Comparison of ENCODE assay signal across 38 cellular contexts in genomic region chr7:156206174-156206573, GRCh38.
"Had no signal": no experiment of that assay in that cellular context is flagged by ENCODE, and none has a peak within 500 bp of the region (broad histone marks: within the 10 kb centered on the region; RNA-seq: fewer than 3 reads in every experiment).

No MANE protein-coding gene starts in this region.

- H3K4me1 ChIP-seq: ascending aorta, body of pancreas, breast epithelium had no signal

- H3K36me3 Mint-ChIP-seq: activated naive CD4-positive, alpha-beta T cell treated with anti-CD3 and anti-CD28 coated beads, Interleukin-2, amount 10 ng/mL, durations not matched to agents 7 days and 5 days; activated naive CD4-positive, alpha-beta T cell treated with anti-CD3 and anti-CD28 coated beads, Interleukin-2, amount 50 U/mL, for 24 hours; activated naive CD4-positive, alpha-beta T cell treated with anti-CD3 and anti-CD28 coated beads, Interleukin-2, amount 50 U/mL, for 72 hours; activated naive CD8-positive, alpha-beta T cell; activated naive CD8-positive, alpha-beta T cell treated with anti-CD3 and anti-CD28 coated beads for 36 hours; activated naive CD8-positive, alpha-beta T cell treated with anti-CD3 and anti-CD28 coated beads, Interleukin-2, amount 10 ng/mL, durations not matched to agents 7 days and 5 days; brain had no signal

- H3K4me3 ChIP-seq: adrenal gland, ascending aorta, body of pancreas, breast epithelium, cardiac muscle cell had no signal

- H3K27me3 Mint-ChIP-seq: activated naive CD4-positive, alpha-beta T cell treated with anti-CD3 and anti-CD28 coated beads, Interleukin-2, amount 50 U/mL, for 24 hours; activated naive CD8-positive, alpha-beta T cell; activated naive CD8-positive, alpha-beta T cell treated with anti-CD3 and anti-CD28 coated beads for 36 hours; activated naive CD8-positive, alpha-beta T cell treated with anti-CD3 and anti-CD28 coated beads, Interleukin-2, amount 50 U/mL, for 24 hours; activated T-helper 17 cell treated with anti-CD3 and anti-CD28 coated beads, Interleukin-2, amount 50 U/mL, for 72 hours; central memory CD8-positive, alpha-beta T cell had no signal

- DNase-seq: activated effector memory CD4-positive, alpha-beta T cell treated with anti-CD3 and anti-CD28 coated beads, Interleukin-2, amount 50 U/mL, for 16 hours; activated effector memory CD4-positive, alpha-beta T cell treated with Interleukin-2 at 50 U/mL for 16 hours; activated gamma-delta T cell; activated gamma-delta T cell treated with Interleukin-2 at 50 U/mL for 16 hours; activated naive CD4-positive, alpha-beta T cell; activated naive CD4-positive, alpha-beta T cell treated with anti-CD3 and anti-CD28 coated beads for 36 hours; activated naive CD4-positive, alpha-beta T cell treated with anti-CD3 and anti-CD28 coated beads, Interleukin-2, amount 10 ng/mL, durations not matched to agents 7 days and 5 days; activated naive CD4-positive, alpha-beta T cell treated with anti-CD3 and anti-CD28 coated beads, Interleukin-2, amount 50 U/mL, for 16 hours; activated naive CD4-positive, alpha-beta T cell treated with Interleukin-2 at 50 U/mL for 16 hours; activated naive CD8-positive, alpha-beta T cell treated with anti-CD3 and anti-CD28 coated beads for 36 hours; activated naive CD8-positive, alpha-beta T cell treated with anti-CD3 and anti-CD28 coated beads, Interleukin-2, amount 10 ng/mL, durations not matched to agents 7 days and 5 days; activated naive CD8-positive, alpha-beta T cell treated with anti-CD3 and anti-CD28 coated beads, Interleukin-2, amount 50 U/mL, for 24 hours; activated T-cell treated with anti-CD3 and anti-CD28 coated beads, Interleukin-2, amount 50 U/mL, for 1 hour; activated T-cell treated with anti-CD3 and anti-CD28 coated beads, Interleukin-2, amount 50 U/mL, for 24 hours; activated T-cell treated with anti-CD3 and anti-CD28 coated beads, Interleukin-2, amount 50 U/mL, for 4 hours; activated T-cell treated with anti-CD3 and anti-CD28 coated beads, Interleukin-2, amount 50 U/mL, for 48 hours; activated T-cell treated with anti-CD3 and anti-CD28 coated beads, Interleukin-2, amount 50 U/mL, for 72 hours; adrenal gland; amniotic stem cell; amygdala; anterior cingulate cortex; aorta; body of pancreas; brain microvascular endothelial cell; caudate nucleus; central memory CD4-positive, alpha-beta T cell; cerebellar nuclear complex had no signal

- H3K4me3 Mint-ChIP-seq: activated naive CD4-positive, alpha-beta T cell treated with anti-CD3 and anti-CD28 coated beads for 36 hours; activated naive CD4-positive, alpha-beta T cell treated with anti-CD3 and anti-CD28 coated beads, Interleukin-2, amount 10 ng/mL, durations not matched to agents 7 days and 5 days; activated naive CD4-positive, alpha-beta T cell treated with anti-CD3 and anti-CD28 coated beads, Interleukin-2, amount 50 U/mL, for 24 hours; activated naive CD8-positive, alpha-beta T cell; activated naive CD8-positive, alpha-beta T cell treated with anti-CD3 and anti-CD28 coated beads for 36 hours; activated naive CD8-positive, alpha-beta T cell treated with anti-CD3 and anti-CD28 coated beads, Interleukin-2, amount 10 ng/mL, durations not matched to agents 7 days and 5 days; activated naive CD8-positive, alpha-beta T cell treated with anti-CD3 and anti-CD28 coated beads, Interleukin-2, amount 50 U/mL, for 24 hours; activated T-cell treated with anti-CD3 and anti-CD28 coated beads, Interleukin-2, amount 50 U/mL, for 24 hours; activated T-cell treated with anti-CD3 and anti-CD28 coated beads, Interleukin-2, amount 50 U/mL, for 4 hours; activated T-cell treated with anti-CD3 and anti-CD28 coated beads, Interleukin-2, amount 50 U/mL, for 72 hours; activated T-helper 1 cell treated with anti-CD3 and anti-CD28 coated beads, Interleukin-12 subunit alpha, Interleukin-12 subunit beta, Interleukin-2, Interleukin-4 antibody, amounts not matched to agents 30 ng/mL and 10 ng/mL and 1 ng/mL, durations not matched to agents 14 hours and 24 hours and 36 hours; activated T-helper 17 cell treated with anti-CD3 and anti-CD28 coated beads, Interleukin-2, amount 50 U/mL, for 72 hours; brain; central memory CD8-positive, alpha-beta T cell had no signal

- H3K27me3 ChIP-seq: adrenal gland, ascending aorta, body of pancreas, brain microvascular endothelial cell, breast epithelium, cardiac muscle cell had no signal

- H3K36me3 ChIP-seq: adrenal gland, ascending aorta, brain microvascular endothelial cell, breast epithelium, cardiac muscle cell had no signal

- H3K9me3 Mint-ChIP-seq: activated naive CD4-positive, alpha-beta T cell treated with anti-CD3 and anti-CD28 coated beads for 36 hours; activated naive CD4-positive, alpha-beta T cell treated with anti-CD3 and anti-CD28 coated beads, Interleukin-2, amount 10 ng/mL, durations not matched to agents 7 days and 5 days; activated naive CD4-positive, alpha-beta T cell treated with anti-CD3 and anti-CD28 coated beads, Interleukin-2, amount 50 U/mL, for 24 hours; activated naive CD4-positive, alpha-beta T cell treated with anti-CD3 and anti-CD28 coated beads, Interleukin-2, amount 50 U/mL, for 72 hours; activated naive CD8-positive, alpha-beta T cell treated with anti-CD3 and anti-CD28 coated beads for 36 hours; activated naive CD8-positive, alpha-beta T cell treated with anti-CD3 and anti-CD28 coated beads, Interleukin-2, amount 10 ng/mL, durations not matched to agents 7 days and 5 days; activated naive CD8-positive, alpha-beta T cell treated with anti-CD3 and anti-CD28 coated beads, Interleukin-2, amount 50 U/mL, for 24 hours; activated T-cell treated with anti-CD3 and anti-CD28 coated beads, Interleukin-2, amount 50 U/mL, for 24 hours; activated T-cell treated with anti-CD3 and anti-CD28 coated beads, Interleukin-2, amount 50 U/mL, for 4 hours; activated T-cell treated with anti-CD3 and anti-CD28 coated beads, Interleukin-2, amount 50 U/mL, for 72 hours; activated T-helper 1 cell treated with anti-CD3 and anti-CD28 coated beads, Interleukin-12 subunit alpha, Interleukin-12 subunit beta, Interleukin-2, Interleukin-4 antibody, amounts not matched to agents 30 ng/mL and 10 ng/mL and 1 ng/mL, durations not matched to agents 14 hours and 24 hours and 36 hours; activated T-helper 17 cell treated with anti-CD3 and anti-CD28 coated beads, Interleukin-2, amount 50 U/mL, for 72 hours; activated T-helper 2 cell treated with anti-CD3 and anti-CD28 coated beads, Interferon-gamma antibody, Interleukin-2, Interleukin-4, amounts not matched to agents 10 μg/mL and 5 μg/mL and 100 μg/mL, durations not matched to agents 14 hours and 24 hours and 36 hours; brain; central memory CD8-positive, alpha-beta T cell had no signal

- H3K9me3 ChIP-seq: adrenal gland, ascending aorta, body of pancreas, breast epithelium had no signal

- H3K27ac ChIP-seq: adrenal gland, ascending aorta, body of pancreas, brain microvascular endothelial cell, breast epithelium, cardiac muscle cell had no signal

- ATAC-seq: activated naive CD4-positive, alpha-beta T cell treated with anti-CD3 and anti-CD28 coated beads, Interleukin-2, amount 50 U/mL, for 72 hours; activated naive CD8-positive, alpha-beta T cell treated with anti-CD3 and anti-CD28 coated beads, Interleukin-2, amount 50 U/mL, for 24 hours; activated T-cell treated with anti-CD3 and anti-CD28 coated beads, Interleukin-2, amount 50 U/mL, for 4 hours; activated T-cell treated with anti-CD3 and anti-CD28 coated beads, Interleukin-2, amount 50 U/mL, for 72 hours; activated T-helper 17 cell treated with anti-CD3 and anti-CD28 coated beads, Interleukin-2, amount 50 U/mL, for 72 hours; body of pancreas had no signal

- H3K4me1 Mint-ChIP-seq: activated naive CD4-positive, alpha-beta T cell treated with anti-CD3 and anti-CD28 coated beads, Interleukin-2, amount 10 ng/mL, durations not matched to agents 7 days and 5 days; activated naive CD4-positive, alpha-beta T cell treated with anti-CD3 and anti-CD28 coated beads, Interleukin-2, amount 50 U/mL, for 24 hours; activated naive CD8-positive, alpha-beta T cell treated with anti-CD3 and anti-CD28 coated beads for 36 hours; activated naive CD8-positive, alpha-beta T cell treated with anti-CD3 and anti-CD28 coated beads, Interleukin-2, amount 10 ng/mL, durations not matched to agents 7 days and 5 days; activated naive CD8-positive, alpha-beta T cell treated with anti-CD3 and anti-CD28 coated beads, Interleukin-2, amount 50 U/mL, for 24 hours; activated T-helper 17 cell treated with anti-CD3 and anti-CD28 coated beads, Interleukin-2, amount 50 U/mL, for 72 hours; brain; central memory CD8-positive, alpha-beta T cell had no signal

- H3K27ac Mint-ChIP-seq: activated naive CD4-positive, alpha-beta T cell treated with anti-CD3 and anti-CD28 coated beads for 36 hours; activated naive CD4-positive, alpha-beta T cell treated with anti-CD3 and anti-CD28 coated beads, Interleukin-2, amount 10 ng/mL, durations not matched to agents 7 days and 5 days; activated naive CD4-positive, alpha-beta T cell treated with anti-CD3 and anti-CD28 coated beads, Interleukin-2, amount 50 U/mL, for 24 hours; activated naive CD4-positive, alpha-beta T cell treated with anti-CD3 and anti-CD28 coated beads, Interleukin-2, amount 50 U/mL, for 72 hours; activated naive CD8-positive, alpha-beta T cell; activated naive CD8-positive, alpha-beta T cell treated with anti-CD3 and anti-CD28 coated beads for 36 hours; activated naive CD8-positive, alpha-beta T cell treated with anti-CD3 and anti-CD28 coated beads, Interleukin-2, amount 10 ng/mL, durations not matched to agents 7 days and 5 days; activated naive CD8-positive, alpha-beta T cell treated with anti-CD3 and anti-CD28 coated beads, Interleukin-2, amount 50 U/mL, for 24 hours; activated T-cell treated with anti-CD3 and anti-CD28 coated beads, Interleukin-2, amount 50 U/mL, for 24 hours; activated T-cell treated with anti-CD3 and anti-CD28 coated beads, Interleukin-2, amount 50 U/mL, for 72 hours; activated T-helper 1 cell treated with anti-CD3 and anti-CD28 coated beads, Interleukin-12 subunit alpha, Interleukin-12 subunit beta, Interleukin-2, Interleukin-4 antibody, amounts not matched to agents 30 ng/mL and 10 ng/mL and 1 ng/mL, durations not matched to agents 14 hours and 24 hours and 36 hours; activated T-helper 17 cell treated with anti-CD3 and anti-CD28 coated beads, Interleukin-2, amount 50 U/mL, for 72 hours; activated T-helper 2 cell treated with anti-CD3 and anti-CD28 coated beads, Interferon-gamma antibody, Interleukin-2, Interleukin-4, amounts not matched to agents 10 μg/mL and 5 μg/mL and 100 μg/mL, durations not matched to agents 14 hours and 24 hours and 36 hours had no signal
